In genomic region chr5:121735618-121736017, GRCh38 we compare ENCODE assay signal across 29 cellular contexts.
"Had no signal": no experiment of that assay in that cellular context is flagged by ENCODE, and none has a peak within 500 bp of the region (broad histone marks: within the 10 kb centered on the region; RNA-seq: fewer than 3 reads in every experiment).

No MANE protein-coding gene starts in this region.

- ATAC-seq: activated CD4-positive, alpha-beta T cell treated with anti-CD3 and anti-CD28 coated beads for 36 hours; activated CD4-positive, CD25-positive, alpha-beta regulatory T cell treated with anti-CD3 and anti-CD28 coated beads, Interleukin-2, amount 50 U/mL, for 24 hours; activated CD8-positive, alpha-beta memory T cell treated with anti-CD3 and anti-CD28 coated beads, Interleukin-2, amount 10 ng/mL, durations not matched to agents 7 days and 5 days; activated CD8-positive, alpha-beta T cell treated with anti-CD3 and anti-CD28 coated beads, Interleukin-2, amount 10 ng/mL, durations not matched to agents 7 days and 5 days; activated naive CD8-positive, alpha-beta T cell treated with anti-CD3 and anti-CD28 coated beads, Interleukin-2, amount 50 U/mL, for 24 hours; WTC11 had no signal

- H3K4me3 ChIP-seq: ascending aorta had no signal

- H3K4me1 ChIP-seq: ascending aorta had no signal

- H3K27ac ChIP-seq: ascending aorta, WERI-Rb-1 had no signal

- H3K9me3 ChIP-seq: ascending aorta had no signal

- DNase-seq: activated CD4-positive, alpha-beta memory T cell treated with anti-CD3 and anti-CD28 coated beads, Interleukin-2, amount 10 ng/mL, durations not matched to agents 7 days and 5 days; activated CD4-positive, alpha-beta T cell treated with anti-CD3 and anti-CD28 coated beads for 1 hour; activated CD4-positive, alpha-beta T cell treated with anti-CD3 and anti-CD28 coated beads for 36 hours; activated CD4-positive, alpha-beta T cell treated with anti-CD3 and anti-CD28 coated beads for 48 hours; activated CD4-positive, alpha-beta T cell treated with anti-CD3 and anti-CD28 coated beads, Interleukin-2, amount 10 ng/mL, durations not matched to agents 7 days and 5 days; activated CD4-positive, alpha-beta T cell treated with anti-CD3 and anti-CD28 coated beads, Interleukin-2, amount 50 U/mL, for 48 hours; activated CD4-positive, CD25-positive, alpha-beta regulatory T cell; activated CD8-positive, alpha-beta memory T cell treated with anti-CD3 and anti-CD28 coated beads for 24 hours; activated CD8-positive, alpha-beta memory T cell treated with anti-CD3 and anti-CD28 coated beads, Interleukin-2, amount 10 ng/mL, durations not matched to agents 7 days and 5 days; activated CD8-positive, alpha-beta memory T cell treated with anti-CD3 and anti-CD28 coated beads, Interleukin-2, amount 50 U/mL, for 48 hours; activated CD8-positive, alpha-beta T cell treated with anti-CD3 and anti-CD28 coated beads, Interleukin-2, amount 10 ng/mL, durations not matched to agents 7 days and 5 days; activated effector memory CD4-positive, alpha-beta T cell treated with Interleukin-2 at 50 U/mL for 16 hours; activated gamma-delta T cell; activated naive CD4-positive, alpha-beta T cell treated with anti-CD3 and anti-CD28 coated beads, Interleukin-2, amount 10 ng/mL, durations not matched to agents 7 days and 5 days; activated naive CD4-positive, alpha-beta T cell treated with Interleukin-2 at 50 U/mL for 16 hours; activated naive CD8-positive, alpha-beta T cell treated with anti-CD3 and anti-CD28 coated beads, Interleukin-2, amount 10 ng/mL, durations not matched to agents 7 days and 5 days; activated naive CD8-positive, alpha-beta T cell treated with anti-CD3 and anti-CD28 coated beads, Interleukin-2, amount 50 U/mL, for 24 hours; activated T-cell treated with anti-CD3 and anti-CD28 coated beads, Interleukin-2, amount 50 U/mL, for 24 hours; activated T-cell treated with anti-CD3 and anti-CD28 coated beads, Interleukin-2, amount 50 U/mL, for 48 hours; amygdala; anterior cingulate cortex; central memory CD4-positive, alpha-beta T cell; T-helper 1 cell; T-helper 2 cell; T-helper 9 cell; WERI-Rb-1 had no signal

- H3K27me3 ChIP-seq: ascending aorta had no signal

- H3K36me3 ChIP-seq: ascending aorta, WERI-Rb-1 had no signal
